In genomic region chr22:42994917-42995562, GRCh38 we compare ENCODE assay signal across 8 cellular contexts. TPM values are rescaled to one million over a fixed set of nuclear protein-coding genes. Genes with fewer than 3 reads are reported as not detected.
A peak's percentile ranks its signal among the peaks of the same experiment; 100 is the strongest.
DNase-seq lines count a peak whose midpoint lies in the region; ATAC-seq and TF ChIP-seq lines count a peak whose summit lies in the region.

No MANE protein-coding gene starts in this region.

- ATAC-seq in left lobe of liver, result peak; percentile 83
- ATAC-seq in thoracic aorta (ENCODE audit: insufficient number of reproducible peaks, low FRiP score, low read depth), result peak; percentile 83
- ATAC-seq in HG02798 (IDR thresholded peaks at IDR 0.05; ENCODE audit: poor library complexity, unreplicated experiment), result no peak
- ATAC-seq in GM19467 (IDR thresholded peaks at IDR 0.05; ENCODE audit: unreplicated experiment), result no peak

- intact Hi-C loops in breast epithelium (cut with DNase I; ENCODE audit: low total_unique reads), result loop anchor here (1.0 kb wide), 1 partner anchor 37 kb away; no protein-coding TSS in a partner anchor

- H3K4me1 ChIP-seq in breast epithelium (peaks cover 18 to 35% of the 10 kb centered on the region in 2 donors), thoracic aorta (ENCODE audit: control insufficient read depth in 1 of 2, low read depth in 2 of 2) (peaks cover 73 to 98% of the 10 kb centered on the region in 2 donors)

- H3K27me3 ChIP-seq in breast epithelium (no peaks in the 10 kb centered on the region), thoracic aorta (replicated peaks; ENCODE audit: insufficient read depth) (no peaks in the 10 kb centered on the region)

- H3K9me3 ChIP-seq in breast epithelium (no peaks in the 10 kb centered on the region), thoracic aorta (no peaks in the 10 kb centered on the region)

- peak; percentile 13 for TF ChIP-seq POLR2A in breast epithelium (IDR thresholded peaks at IDR 0.05)

- H3K27ac ChIP-seq in breast epithelium, result peak overlapping the region; percentile 91 to 95
- peak overlapping the region; percentile 94 to 95 for H3K27ac ChIP-seq in thoracic aorta

- TF ChIP-seq CTCF in breast epithelium (IDR thresholded peaks at IDR 0.05), result no peak
- no peak for TF ChIP-seq CTCF in thoracic aorta (IDR thresholded peaks at IDR 0.05)

- peak overlapping the region in 2 of 3 donors; percentile 25 to 54 for H3K4me3 ChIP-seq in breast epithelium
- H3K4me3 ChIP-seq in thoracic aorta, result peak overlapping the region; percentile 70

- peak; percentile 78 for DNase-seq in AG20443 (ENCODE audit: low spot score)
- DNase-seq in LoVo (ENCODE audit: low spot score), result peak; percentile 48
- peak in 1 of 2 donors; percentile 83 for DNase-seq in breast epithelium (ENCODE audit: low spot score in 2 of 2)
- peak; percentile 78 for DNase-seq in left lobe of liver (ENCODE audit: low spot score)
- DNase-seq in thoracic aorta (ENCODE audit: low spot score), result peak; percentile 60
- no peak for DNase-seq in effector CD4-positive, alpha-beta T cell

- H3K36me3 ChIP-seq in breast epithelium (no peaks in the 10 kb centered on the region), thoracic aorta (no peaks in the 10 kb centered on the region)

RNA-seq across cellular contexts. Expression of gene PACSIN2, which starts 19.9 kb away (rescaled TPM):
- total RNA-seq in breast epithelium (10 to 100 TPM; 43.8 to 82.7 (median 72.4) TPM), left lobe of liver (23.8 TPM), thoracic aorta (100 to 1,000 TPM; 135 to 155 TPM)

Comparison
In these comparisons a context has a peak if more than half of its experiments do, and no peak if none do; other contexts are left out.
1. ATAC-seq: peak in left lobe of liver (single experiment) and thoracic aorta (single experiment); none in HG02798 (single experiment) and GM19467 (single experiment).